1 cellular context compared by ENCODE assay signal in the genomic region with DNA sequence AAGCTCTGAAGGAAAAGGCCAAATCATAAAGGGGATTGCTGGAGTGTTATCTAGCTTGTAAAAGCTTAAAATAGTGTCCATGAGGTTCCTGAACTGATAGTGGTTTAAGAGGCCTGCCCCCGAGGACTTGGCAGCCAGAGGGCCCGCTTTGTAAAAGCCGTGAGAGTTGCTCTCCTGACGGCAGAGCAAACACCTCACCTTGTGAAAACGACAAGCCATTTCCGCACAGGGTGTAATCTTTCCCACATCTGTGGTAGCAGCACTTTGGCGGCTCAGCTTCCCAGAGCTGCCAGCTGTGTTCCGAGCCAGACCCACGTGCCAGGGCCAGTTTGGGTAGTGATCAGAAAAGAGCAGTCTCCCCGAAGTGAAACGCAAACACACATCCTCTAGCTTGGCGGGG.
TF ChIP-seq lines count a peak whose summit lies in the region.

No MANE protein-coding gene starts in this region.

TF ChIP-seq in H1, 55 proteins besides CTCF, POLR2A, EP300 and RAD21 (continued from another document):
- TF ChIP-seq CHD7 (IDR thresholded peaks at IDR 0.05; ENCODE audit: insufficient replicate concordance, low read length) (no peak), CREB1 (IDR thresholded peaks at IDR 0.05) (no peak), RXRA (IDR thresholded peaks at IDR 0.05; ENCODE audit: insufficient read depth, low read depth, low read length) (no peak), BRCA1 (IDR thresholded peaks at IDR 0.05; ENCODE audit: low read depth, low read length) (no peak), POU5F1 (IDR thresholded peaks at IDR 0.05; ENCODE audit: low read depth, low read length) (no peak)
